In genomic region chr14:98269533-98269932, GRCh38 we compare ENCODE assay signal across 35 cellular contexts.
"Had no signal": no experiment of that assay in that cellular context is flagged by ENCODE, and none has a peak within 500 bp of the region (broad histone marks: within the 10 kb centered on the region; RNA-seq: fewer than 3 reads in every experiment).

No MANE protein-coding gene starts in this region.

- DNase-seq: activated B cell treated with CpG ODN at 0.5 μM for 24 hours; activated CD4-positive, alpha-beta T cell treated with anti-CD3 and anti-CD28 coated beads for 48 hours; activated CD4-positive, alpha-beta T cell treated with anti-CD3 and anti-CD28 coated beads, Interleukin-2, amount 50 U/mL, for 1 hour; activated CD4-positive, alpha-beta T cell treated with anti-CD3 and anti-CD28 coated beads, Interleukin-2, amount 50 U/mL, for 48 hours; activated CD8-positive, alpha-beta memory T cell treated with anti-CD3 and anti-CD28 coated beads, Interleukin-2, amount 10 ng/mL, durations not matched to agents 7 days and 5 days; activated CD8-positive, alpha-beta memory T cell treated with anti-CD3 and anti-CD28 coated beads, Interleukin-2, amount 50 U/mL, for 4 hours; activated CD8-positive, alpha-beta T cell treated with anti-CD3 and anti-CD28 coated beads for 36 hours; activated gamma-delta T cell; activated naive CD4-positive, alpha-beta T cell treated with anti-CD3 and anti-CD28 coated beads, Interleukin-2, amount 50 U/mL, for 16 hours; activated naive CD4-positive, alpha-beta T cell treated with Interleukin-2 at 50 U/mL for 16 hours; activated naive CD8-positive, alpha-beta T cell treated with anti-CD3 and anti-CD28 coated beads for 36 hours; activated naive CD8-positive, alpha-beta T cell treated with anti-CD3 and anti-CD28 coated beads, Interleukin-2, amount 50 U/mL, for 24 hours; activated T-cell treated with anti-CD3 and anti-CD28 coated beads, Interleukin-2, amount 50 U/mL, for 24 hours; activated T-cell treated with anti-CD3 and anti-CD28 coated beads, Interleukin-2, amount 50 U/mL, for 72 hours; adrenal gland; amygdala; aorta; caudate nucleus; cortex of kidney; dermis blood vessel endothelial cell; effector CD4-positive, alpha-beta T cell; effector memory CD8-positive, alpha-beta T cell; foreskin melanocyte; heart right ventricle; T-helper 1 cell; T-helper 17 cell; T1000; WERI-Rb-1 had no signal

- H3K4me2 ChIP-seq: hepatocyte had no signal

- FAIRE-seq: colon had no signal

- H3K9me3 ChIP-seq: adrenal gland, esophagus muscularis mucosa had no signal

- H3K4me1 Mint-ChIP-seq: activated B cell treated with CpG ODN at 0.5 μM for 24 hours; activated naive CD8-positive, alpha-beta T cell treated with anti-CD3 and anti-CD28 coated beads, Interleukin-2, amount 50 U/mL, for 24 hours; T-helper 17 cell had no signal

- H3K27me3 ChIP-seq: adrenal gland, hepatocyte had no signal

- H3K36me3 ChIP-seq: adrenal gland, esophagus muscularis mucosa, gastroesophageal sphincter, heart right ventricle, WERI-Rb-1 had no signal

- H3K36me3 Mint-ChIP-seq: activated naive CD8-positive, alpha-beta T cell treated with anti-CD3 and anti-CD28 coated beads for 36 hours; brain had no signal

- H3K27ac ChIP-seq: adrenal gland, esophagus muscularis mucosa, gastroesophageal sphincter, heart right ventricle, hepatocyte, WERI-Rb-1 had no signal

- H3K27ac Mint-ChIP-seq: activated B cell treated with CpG ODN at 0.5 μM for 24 hours; activated CD8-positive, alpha-beta memory T cell treated with anti-CD3 and anti-CD28 coated beads, Interleukin-2, amount 10 ng/mL, durations not matched to agents 7 days and 5 days; activated CD8-positive, alpha-beta T cell treated with anti-CD3 and anti-CD28 coated beads for 36 hours; activated naive CD8-positive, alpha-beta T cell treated with anti-CD3 and anti-CD28 coated beads for 36 hours; activated naive CD8-positive, alpha-beta T cell treated with anti-CD3 and anti-CD28 coated beads, Interleukin-2, amount 50 U/mL, for 24 hours; activated T-cell treated with anti-CD3 and anti-CD28 coated beads, Interleukin-2, amount 50 U/mL, for 24 hours; activated T-cell treated with anti-CD3 and anti-CD28 coated beads, Interleukin-2, amount 50 U/mL, for 72 hours; brain; effector memory CD8-positive, alpha-beta T cell; T-helper 17 cell; T-helper 2 cell treated with Interferon-gamma antibody and Interleukin-4, amounts not matched to agents 5 μg/mL and 100 μg/mL, for 36 hours had no signal

- ATAC-seq: activated CD4-positive, CD25-positive, alpha-beta regulatory T cell treated with anti-CD3 and anti-CD28 coated beads, Interleukin-2, amount 50 U/mL, for 24 hours; activated CD8-positive, alpha-beta memory T cell treated with anti-CD3 and anti-CD28 coated beads, Interleukin-2, amount 10 ng/mL, durations not matched to agents 7 days and 5 days; activated CD8-positive, alpha-beta T cell treated with anti-CD3 and anti-CD28 coated beads for 36 hours; activated naive CD8-positive, alpha-beta T cell treated with anti-CD3 and anti-CD28 coated beads, Interleukin-2, amount 50 U/mL, for 24 hours; activated T-cell treated with anti-CD3 and anti-CD28 coated beads, Interleukin-2, amount 50 U/mL, for 72 hours; effector memory CD8-positive, alpha-beta T cell; gastroesophageal sphincter; heart right ventricle; T-helper 17 cell had no signal

- H3K4me3 ChIP-seq: adrenal gland, esophagus muscularis mucosa, gastroesophageal sphincter, heart right ventricle, hepatocyte had no signal

- H3K4me3 Mint-ChIP-seq: activated B cell treated with CpG ODN at 0.5 μM for 24 hours; activated CD8-positive, alpha-beta memory T cell treated with anti-CD3 and anti-CD28 coated beads, Interleukin-2, amount 10 ng/mL, durations not matched to agents 7 days and 5 days; activated CD8-positive, alpha-beta T cell treated with anti-CD3 and anti-CD28 coated beads for 36 hours; activated naive CD8-positive, alpha-beta T cell treated with anti-CD3 and anti-CD28 coated beads for 36 hours; activated naive CD8-positive, alpha-beta T cell treated with anti-CD3 and anti-CD28 coated beads, Interleukin-2, amount 50 U/mL, for 24 hours; activated T-cell treated with anti-CD3 and anti-CD28 coated beads, Interleukin-2, amount 50 U/mL, for 24 hours; activated T-cell treated with anti-CD3 and anti-CD28 coated beads, Interleukin-2, amount 50 U/mL, for 72 hours; brain; effector memory CD8-positive, alpha-beta T cell; T-helper 17 cell; T-helper 2 cell treated with Interferon-gamma antibody and Interleukin-4, amounts not matched to agents 5 μg/mL and 100 μg/mL, for 36 hours had no signal

- H3K79me2 ChIP-seq: hepatocyte had no signal

- H3K27me3 Mint-ChIP-seq: activated B cell treated with CpG ODN at 0.5 μM for 24 hours; activated CD8-positive, alpha-beta memory T cell treated with anti-CD3 and anti-CD28 coated beads, Interleukin-2, amount 10 ng/mL, durations not matched to agents 7 days and 5 days; activated CD8-positive, alpha-beta T cell treated with anti-CD3 and anti-CD28 coated beads for 36 hours; activated naive CD8-positive, alpha-beta T cell treated with anti-CD3 and anti-CD28 coated beads for 36 hours; activated naive CD8-positive, alpha-beta T cell treated with anti-CD3 and anti-CD28 coated beads, Interleukin-2, amount 50 U/mL, for 24 hours; activated T-cell treated with anti-CD3 and anti-CD28 coated beads, Interleukin-2, amount 50 U/mL, for 24 hours; effector memory CD8-positive, alpha-beta T cell; T-helper 17 cell had no signal

- H3K4me1 ChIP-seq: adrenal gland, esophagus muscularis mucosa, gastroesophageal sphincter, heart right ventricle had no signal

- H2AFZ ChIP-seq: hepatocyte had no signal

- H3K9me3 Mint-ChIP-seq: effector memory CD8-positive, alpha-beta T cell had no signal
